Comparison of ENCODE assay signal across 8 cellular contexts in the genomic region with DNA sequence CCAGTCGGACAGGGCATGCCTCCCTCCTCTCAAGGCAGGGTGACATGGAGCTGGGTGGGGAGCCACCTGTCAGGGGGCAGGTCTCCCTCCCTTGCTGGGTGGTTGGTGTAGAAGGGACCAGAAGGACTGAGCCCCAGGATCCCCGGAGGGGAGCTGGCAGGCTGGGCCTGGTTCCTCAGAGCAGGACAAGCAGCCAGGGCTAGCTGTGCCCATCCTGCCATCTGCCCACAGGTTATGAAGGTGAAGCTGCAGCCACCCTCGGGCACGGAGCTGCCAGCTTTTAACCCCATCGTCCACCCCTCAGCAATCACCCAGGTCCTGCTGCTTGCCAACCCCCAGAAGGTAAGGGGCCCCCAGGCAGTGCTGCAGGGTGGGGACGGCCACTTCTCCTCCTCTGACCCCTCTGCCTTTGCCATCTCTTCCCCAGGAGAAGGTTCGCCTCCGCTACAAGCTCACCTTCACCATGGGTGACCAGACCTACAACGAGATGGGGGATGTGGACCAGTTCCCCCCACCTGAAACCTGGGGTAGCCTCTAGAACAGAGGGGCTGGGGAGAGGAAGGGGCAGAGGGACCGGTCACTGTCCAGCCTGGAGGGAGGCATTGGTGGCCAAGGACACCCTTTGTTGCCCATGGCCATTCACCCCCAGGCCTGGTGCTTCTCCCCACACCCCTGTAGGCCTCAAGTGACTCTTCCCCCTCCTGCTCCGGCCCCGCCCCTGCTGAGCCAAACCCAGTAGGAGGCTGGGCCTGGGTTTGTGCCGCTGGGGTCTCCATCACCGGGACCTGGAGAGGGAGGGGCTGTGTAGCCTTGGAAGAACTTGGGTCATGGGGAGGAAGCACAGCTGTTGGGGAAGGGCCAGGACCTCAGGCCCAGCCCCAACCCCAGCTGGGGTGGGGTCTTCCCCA. TPM values are rescaled to one million over a fixed set of nuclear protein-coding genes. Genes with fewer than 3 reads are reported as not detected.
DNase-seq lines count a peak whose midpoint lies in the region; ATAC-seq and TF ChIP-seq lines count a peak whose summit lies in the region.

No MANE protein-coding gene starts in this region.

- H3K27me3 ChIP-seq in rectal smooth muscle tissue (ENCODE audit: control insufficient read depth, insufficient read depth, low read length) = no peaks in the 10 kb centered on the region

- peaks cover 17% of the 10 kb centered on the region for H3K4me1 ChIP-seq in rectal smooth muscle tissue (ENCODE audit: control insufficient read depth, insufficient read depth, low read length)
- H3K4me1 ChIP-seq in mucosa of descending colon (ENCODE audit: low read depth) = peaks cover 51% of the 10 kb centered on the region

- H3K9ac ChIP-seq in rectal smooth muscle tissue (ENCODE audit: low read length) = no peak overlapping the region

- H3K36me3 ChIP-seq in rectal smooth muscle tissue (ENCODE audit: control insufficient read depth, insufficient read depth, low read length) = peaks cover 9% of the 10 kb centered on the region
- no peaks in the 10 kb centered on the region for H3K36me3 ChIP-seq in mucosa of descending colon (ENCODE audit: low read depth)

- no peak for TF ChIP-seq CTCF in mucosa of descending colon (IDR thresholded peaks at IDR 0.05)

- H3K27ac ChIP-seq in caudate nucleus (ENCODE audit: low read depth, low read length) (peak overlapping the region; percentile 92), rectal smooth muscle tissue (ENCODE audit: low read depth, low read length) (peak overlapping the region; percentile 72)

- H3K9me3 ChIP-seq in mucosa of descending colon = no peaks in the 10 kb centered on the region

- ATAC-seq in GM18508 (IDR thresholded peaks at IDR 0.05; ENCODE audit: insufficient read depth, unreplicated experiment) (peak; percentile 4), HG03280 (IDR thresholded peaks at IDR 0.05; ENCODE audit: unreplicated experiment) (peak; percentile 6), mucosa of descending colon (no peak), HG02678 (IDR thresholded peaks at IDR 0.05; ENCODE audit: unreplicated experiment) (no peak)

- H3K4me3 ChIP-seq in rectal smooth muscle tissue (ENCODE audit: low read length) (no peak overlapping the region), mucosa of descending colon (no peak overlapping the region)

- DNase-seq in caudate nucleus (lab: John Stamatoyannopoulos, UW) = peak in 1 of 61 donors; percentile 60
- DNase-seq in mucosa of descending colon = no peak
- DNase-seq in nucleus accumbens (lab: John Stamatoyannopoulos, UW) = no peak
- DNase-seq in NCI-H2196 (lab: John Stamatoyannopoulos, UW; ENCODE audit: unreplicated experiment) = no peak

- intact Hi-C loops in mucosa of descending colon (cut with DNase I, micrococcal nuclease) = no loop called here

RNA-seq across cellular contexts. Expression of gene SH3BP1, which starts 7.0 kb away (rescaled TPM):
- 10 to 100 TPM; 48.8 to 98.2 (median 96.6) TPM for total RNA-seq in mucosa of descending colon

RNA-seq across cellular contexts. Expression of gene GGA1, which starts 23.8 kb away (rescaled TPM):
- 10 to 100 TPM; 70.4 to 79.0 (median 74.3) TPM for total RNA-seq in mucosa of descending colon

RNA-seq across cellular contexts. Expression of gene PDXP, which starts 26.1 kb away (rescaled TPM):
- 10 to 100 TPM; 26.8 to 43.3 (median 40.6) TPM for total RNA-seq in mucosa of descending colon

RNA-seq across cellular contexts. Expression of gene LGALS1, which starts 43.0 kb away (rescaled TPM):
- total RNA-seq in mucosa of descending colon = 100 to 1,000 TPM in 2 of 3 donors, 10 to 100 TPM in 1; 54.6 to 376 (median 150) TPM

RNA-seq across cellular contexts. Expression of gene LGALS2, which starts 52.5 kb away (rescaled TPM):
- 10 to 100 TPM; 10.7 to 93.5 (median 23.1) TPM for total RNA-seq in mucosa of descending colon

Comparison
In these comparisons a context has a peak if more than half of its experiments do, and no peak if none do; other contexts are left out.
1. ATAC-seq: peak in GM18508 (single experiment) and HG03280 (single experiment); none in mucosa of descending colon (single experiment) and HG02678 (single experiment).